ENCODE assay signal across 8 cellular contexts in genomic region chr7:90412458-90413184, GRCh38. TPM values are rescaled to one million over a fixed set of nuclear protein-coding genes. Genes with fewer than 3 reads are reported as not detected.
A peak's percentile ranks its signal among the peaks of the same experiment; 100 is the strongest.
DNase-seq lines count a peak whose midpoint lies in the region; ATAC-seq and TF ChIP-seq lines count a peak whose summit lies in the region.

No MANE protein-coding gene starts in this region.

- no peak overlapping the region for H3K4me3 ChIP-seq in Peyer's patch
- H3K4me3 ChIP-seq in fibroblast of villous mesenchyme (ENCODE audit: low read depth, low read length): no peak overlapping the region
- no peak overlapping the region for H3K4me3 ChIP-seq in transverse colon

- H3K27me3 ChIP-seq in Peyer's patch (no peaks in the 10 kb centered on the region), transverse colon (no peaks in the 10 kb centered on the region)

- H3K36me3 ChIP-seq in Peyer's patch: peaks cover 0 to 28% (median 0%) of the 10 kb centered on the region in 3 donors
- H3K36me3 ChIP-seq in transverse colon: no peaks in the 10 kb centered on the region

- TF ChIP-seq POLR2A in Peyer's patch (IDR thresholded peaks at IDR 0.05) (no peak), transverse colon (IDR thresholded peaks at IDR 0.05) (no peak)

- H3K4me1 ChIP-seq in Peyer's patch (peaks cover 0 to 36% (median 1%) of the 10 kb centered on the region in 4 donors), transverse colon (peaks cover 5 to 42% (median 16%) of the 10 kb centered on the region in 4 donors)

- intact Hi-C loops in transverse colon (cut with DNase I; ENCODE audit: low total_unique reads): no loop called here

- H3K9me3 ChIP-seq in Peyer's patch (no peaks in the 10 kb centered on the region), transverse colon (no peaks in the 10 kb centered on the region)

- ATAC-seq in GM19351 (IDR thresholded peaks at IDR 0.05; ENCODE audit: unreplicated experiment): peak; percentile 83

- in situ Hi-C loops in transverse colon (cut with MboI; ENCODE audit: low pct_ligation_motif_present in 1 of 4, low pct_unique_long_range_greater_than_20kb in 1 of 4, low sequenced_read_pairs in 3 of 4): loop anchor here in 2 of 4 donors (25.0 kb wide), 1 partner anchor 250 kb away; the partner anchor contains the start of gene STEAP1 (in 2 of the 2)

- TF ChIP-seq CTCF in Peyer's patch (IDR thresholded peaks at IDR 0.05) (peak in 4 of 6 experiments; percentile 26 to 64 (median 58)), fibroblast of villous mesenchyme (IDR thresholded peaks at IDR 0.05; ENCODE audit: insufficient read depth, low read depth, low read length) (peak; percentile 17), transverse colon (IDR thresholded peaks at IDR 0.05) (peak; percentile 24 to 68 (median 45))

- DNase-seq in COLO668 (lab: John Stamatoyannopoulos, UW; ENCODE audit: unreplicated experiment) (peak; percentile 17), Peyer's patch (peak in 2 of 3 donors; percentile 78 to 79), fibroblast of villous mesenchyme (ENCODE audit: low read depth) (no peak), transverse colon (peak; percentile 66), LoVo (ENCODE audit: low spot score) (no peak), NCI-H774 (lab: John Stamatoyannopoulos, UW) (no peak), NCI-H2196 treated with DMSO at 0.1 percent for 48 hours (lab: John Stamatoyannopoulos, UW; ENCODE audit: unreplicated experiment) (no peak)

- WGBS in transverse colon (ENCODE audit: low coverage in 1 of 2), 2 donors: 90 to 92% methylated on average over 2 to 11 of the region's 11 CpGs

- no peak for TF ChIP-seq EP300 in transverse colon (IDR thresholded peaks at IDR 0.05; ENCODE audit: low read depth)

- H3K27ac ChIP-seq in Peyer's patch (peak overlapping the region in 2 of 4 donors; percentile 51 to 79), transverse colon (peak overlapping the region in 1 of 4 donors; percentile 70)

RNA-seq across cellular contexts. Expression of gene CLDN12, which starts 9.4 kb away (rescaled TPM):
- total RNA-seq in Peyer's patch (10 to 100 TPM; 13.2 to 66.9 (median 49.0) TPM), fibroblast of villous mesenchyme (28.3 and 49.2 TPM in 2 replicates), transverse colon (10 to 100 TPM in 3 of 4 donors, 1 to 10 TPM in 1; 4.2 to 42.2 (median 33.6) TPM)

RNA-seq across cellular contexts. Expression of gene PTTG1IP2, which starts 56.8 kb away (rescaled TPM):
- total RNA-seq in Peyer's patch: not detected
- total RNA-seq in fibroblast of villous mesenchyme: not detected in 2 replicates
- total RNA-seq in transverse colon: not detected

Comparison
In these comparisons a context has a peak if more than half of its experiments do, and no peak if none do; other contexts are left out.
1. DNase-seq: peak in COLO668 (single experiment), Peyer's patch (2 of 3) and transverse colon (single experiment); none in fibroblast of villous mesenchyme (single experiment), LoVo (single experiment), NCI-H774 (single experiment) and NCI-H2196 treated with DMSO at 0.1 percent for 48 hours (single experiment).
2. Peak in every context shown above with its lines, with median percentiles within 50 percentile points of each other: CTCF ChIP-seq.